Comparison of ENCODE assay signal across 15 cellular contexts in the genomic region with DNA sequence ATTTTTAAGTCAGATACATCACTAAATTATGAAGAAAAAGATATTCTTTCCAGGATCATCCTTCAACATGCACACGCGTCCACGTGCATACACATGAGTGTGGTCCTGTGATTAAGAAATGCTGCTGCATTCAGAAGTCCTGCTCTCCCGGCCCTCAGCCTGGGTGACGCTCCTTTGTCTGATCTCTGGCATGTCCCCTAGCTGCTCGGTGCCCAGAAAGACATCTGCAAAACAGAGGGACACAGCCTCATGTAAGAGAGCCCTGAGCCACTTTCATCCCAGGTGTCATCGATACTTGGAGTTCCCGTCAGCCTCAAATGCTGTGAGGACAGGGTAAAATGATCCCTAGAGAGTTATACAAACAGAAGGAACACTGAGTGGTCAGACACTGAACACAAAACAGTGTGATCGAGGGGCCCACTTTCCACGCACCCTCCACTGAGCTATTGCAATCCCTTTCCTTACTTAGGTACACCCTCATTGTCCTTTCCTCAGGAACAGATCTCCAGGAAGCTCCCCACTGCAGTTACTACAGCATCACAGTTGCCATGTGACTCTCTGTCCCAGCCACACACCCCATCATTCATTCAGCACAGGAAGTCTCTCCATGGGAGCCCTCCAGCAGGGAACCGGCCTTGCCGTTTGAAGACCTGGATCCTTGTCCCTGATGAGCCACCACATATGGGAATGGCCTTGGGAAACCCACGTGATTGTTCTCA. TPM values are rescaled to one million over a fixed set of nuclear protein-coding genes. Genes with fewer than 3 reads are reported as not detected.
DNase-seq lines count a peak whose midpoint lies in the region; ATAC-seq and TF ChIP-seq lines count a peak whose summit lies in the region.
"Had no signal": no experiment of that assay in that cellular context is flagged by ENCODE, and none has a peak within 500 bp of the region (broad histone marks: within the 10 kb centered on the region; RNA-seq: fewer than 3 reads in every experiment).

No MANE protein-coding gene starts in this region.

- H3K27me3 Mint-ChIP-seq in glutamatergic neuron (ENCODE audit: unreplicated experiment), result peaks cover 5% of the 10 kb centered on the region
- H3K27me3 Mint-ChIP-seq: activated naive CD4-positive, alpha-beta T cell treated with anti-CD3 and anti-CD28 coated beads, Interleukin-2, amount 50 U/mL, for 24 hours had no signal

- DNase-seq in NCI-H2107 treated with DMSO at 0.1 percent for 48 hours (lab: John Stamatoyannopoulos, UW; ENCODE audit: unreplicated experiment) (peak; percentile 45), NCI-H2107 (lab: John Stamatoyannopoulos, UW) (no peak), NCI-H345 treated with DMSO at 0.1 percent for 48 hours (lab: John Stamatoyannopoulos, UW; ENCODE audit: unreplicated experiment) (peak; percentile 40), glutamatergic neuron (no peak), sciatic nerve (ENCODE audit: low spot score) (peak; percentile 28), RKO (ENCODE audit: low spot score) (no peak), NCI-H1930 (lab: John Stamatoyannopoulos, UW) (no peak)
- DNase-seq: activated CD4-positive, alpha-beta T cell treated with anti-CD3 and anti-CD28 coated beads, Interleukin-2, amount 10 ng/mL, durations not matched to agents 24 days and 14 days; activated T-cell treated with anti-CD3 and anti-CD28 coated beads for 4 hours; NCI-H2171 had no signal

- peak overlapping the region; percentile 14 for H3K4me3 Mint-ChIP-seq in glutamatergic neuron (ENCODE audit: unreplicated experiment)
- H3K4me3 Mint-ChIP-seq: activated CD4-positive, alpha-beta T cell treated with anti-CD3 and anti-CD28 coated beads, Interleukin-2, amount 10 ng/mL, durations not matched to agents 24 days and 14 days; activated naive CD4-positive, alpha-beta T cell treated with anti-CD3 and anti-CD28 coated beads, Interleukin-2, amount 50 U/mL, for 24 hours; nephron; stimulated activated memory B cell treated with anti-CD40 and anti-IgM and Interleukin-4, amounts not matched to agents 10 μg/mL and 1 μg/mL and 100 μg/mL, for 72 hours had no signal

- peak overlapping the region; percentile 52 for H3K27ac Mint-ChIP-seq in glutamatergic neuron (ENCODE audit: unreplicated experiment)
- H3K27ac Mint-ChIP-seq: activated CD4-positive, alpha-beta T cell treated with anti-CD3 and anti-CD28 coated beads, Interleukin-2, amount 10 ng/mL, durations not matched to agents 24 days and 14 days; activated naive CD4-positive, alpha-beta T cell treated with anti-CD3 and anti-CD28 coated beads, Interleukin-2, amount 50 U/mL, for 24 hours; nephron; stimulated activated memory B cell treated with anti-CD40 and anti-IgM and Interleukin-4, amounts not matched to agents 10 μg/mL and 1 μg/mL and 100 μg/mL, for 72 hours had no signal

- ATAC-seq in sciatic nerve (no peak), HG02938 (IDR thresholded peaks at IDR 0.05; ENCODE audit: unreplicated experiment) (no peak)
- ATAC-seq: stimulated activated memory B cell treated with anti-CD40 and anti-IgM and Interleukin-4, amounts not matched to agents 10 μg/mL and 1 μg/mL and 100 μg/mL, for 72 hours had no signal

- peaks cover 9% of the 10 kb centered on the region for H3K9me3 Mint-ChIP-seq in glutamatergic neuron (ENCODE audit: unreplicated experiment)
- H3K9me3 Mint-ChIP-seq: activated CD4-positive, alpha-beta T cell treated with anti-CD3 and anti-CD28 coated beads, Interleukin-2, amount 10 ng/mL, durations not matched to agents 24 days and 14 days; activated naive CD4-positive, alpha-beta T cell treated with anti-CD3 and anti-CD28 coated beads, Interleukin-2, amount 50 U/mL, for 24 hours; nephron had no signal

- peaks cover 53% of the 10 kb centered on the region for H3K4me1 Mint-ChIP-seq in glutamatergic neuron (ENCODE audit: low read depth, unreplicated experiment)

- intact Hi-C loops in sciatic nerve (cut with DNase I), result no loop called here

- TF ChIP-seq CTCF in glutamatergic neuron (IDR thresholded peaks at IDR 0.05; ENCODE audit: partially characterized antibody, unreplicated experiment), result no peak

- H3K36me3 Mint-ChIP-seq in glutamatergic neuron (ENCODE audit: unreplicated experiment), result no peaks in the 10 kb centered on the region
- H3K36me3 Mint-ChIP-seq: activated naive CD4-positive, alpha-beta T cell treated with anti-CD3 and anti-CD28 coated beads, Interleukin-2, amount 50 U/mL, for 24 hours; stimulated activated memory B cell treated with anti-CD40 and anti-IgM and Interleukin-4, amounts not matched to agents 10 μg/mL and 1 μg/mL and 100 μg/mL, for 72 hours had no signal

RNA-seq across cellular contexts. Expression of gene CRACDL, which starts 32.1 kb away (rescaled TPM):
- total RNA-seq in glutamatergic neuron (ENCODE audit: unreplicated experiment), result 2.1 TPM
- 12.4 TPM for total RNA-seq in sciatic nerve
- total RNA-seq: RPMI7951 had no signal

Comparison
In these comparisons a context has a peak if more than half of its experiments do, and no peak if none do; other contexts are left out.
1. DNase-seq: peak in NCI-H2107 treated with DMSO at 0.1 percent for 48 hours (single experiment), NCI-H345 treated with DMSO at 0.1 percent for 48 hours (single experiment) and sciatic nerve (single experiment); none in NCI-H2107 (single experiment), glutamatergic neuron (single experiment), RKO (single experiment) and NCI-H1930 (0 of 2).